Comparison of ENCODE assay signal across 1 cellular context in the genomic region with DNA sequence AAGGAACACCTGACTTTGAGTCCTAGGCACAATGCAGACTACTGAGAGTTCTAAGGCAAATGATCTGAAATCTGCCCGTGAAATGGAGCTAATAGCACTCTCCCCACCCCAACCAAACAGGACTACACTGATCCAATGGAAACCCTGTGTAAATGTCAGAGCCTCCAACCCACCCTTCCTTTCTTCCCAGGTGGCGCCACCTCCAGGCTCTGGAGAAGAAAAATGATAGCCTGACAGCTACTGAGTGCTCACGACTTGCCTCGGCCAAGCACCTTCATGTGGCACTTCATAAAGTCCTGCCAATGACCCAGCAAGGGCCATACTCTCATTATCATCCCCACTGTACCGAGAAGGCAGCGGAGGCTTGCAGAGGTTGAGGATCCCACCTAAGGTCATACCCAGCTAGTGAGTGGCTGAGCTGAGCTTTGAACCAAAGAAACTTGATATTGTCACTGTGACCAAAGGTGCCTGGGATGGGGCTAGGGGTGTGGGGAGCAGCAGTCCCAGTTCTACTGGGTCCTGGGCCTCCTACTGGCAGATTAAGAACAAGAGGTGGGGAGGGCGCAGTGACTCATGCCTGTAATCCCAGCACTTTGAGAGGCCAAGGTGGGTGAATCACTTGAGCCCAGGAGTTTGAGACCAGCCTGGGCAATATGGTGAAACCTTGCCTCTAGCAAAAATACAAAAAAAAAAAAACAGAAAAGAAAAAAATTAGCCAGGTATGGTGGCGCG.
TF ChIP-seq lines count a peak whose summit lies in the region.

No MANE protein-coding gene starts in this region.

TF ChIP-seq in GM12891, 5 proteins besides CTCF, POLR2A, EP300 and RAD21:
- TF ChIP-seq TAF1 (IDR thresholded peaks at IDR 0.05; ENCODE audit: low read depth, low read length) (no peak), SPI1 (IDR thresholded peaks at IDR 0.05; ENCODE audit: low read depth, low read length) (no peak), POLR2AphosphoS5 (IDR thresholded peaks at IDR 0.05; ENCODE audit: low read depth, low read length) (no peak), PAX5 (IDR thresholded peaks at IDR 0.05; ENCODE audit: insufficient read depth, low read length, severe bottlenecking) (no peak), POU2F2 (IDR thresholded peaks at IDR 0.05; ENCODE audit: low read depth, low read length) (no peak)
TF ChIP-seq in GM12891: peak in this region for 0.
